Comparison of ENCODE assay signal across 1 cellular context in genomic region chr17:4947411-4948165, GRCh38.
TF ChIP-seq lines count a peak whose summit lies in the region.

No MANE protein-coding gene starts in this region.

TF ChIP-seq in HepG2, 621 proteins besides CTCF, POLR2A, EP300 and RAD21 (continues in another document):
- TF ChIP-seq HIVEP1 (CRISPR knock-in tag; IDR thresholded peaks at IDR 0.05): no peak
- no peak; the same call in 1 of the 2 replicates for TF ChIP-seq HDAC2 (CRISPR knock-in tag; IDR thresholded peaks at IDR 0.05)
- TF ChIP-seq CHCHD3 (CRISPR knock-in tag; IDR thresholded peaks at IDR 0.05): peak; percentile 90; the same call in 1 of the 2 replicates
- TF ChIP-seq ZBTB25 (CRISPR knock-in tag; IDR thresholded peaks at IDR 0.05): no peak
- no peak for TF ChIP-seq MAZ (IDR thresholded peaks at IDR 0.05; ENCODE audit: borderline replicate concordance, low read depth, low read length)
- TF ChIP-seq MAZ (CRISPR knock-in tag; IDR thresholded peaks at IDR 0.05; ENCODE audit: low read depth): peak; percentile 74
- no peak for TF ChIP-seq FOSL2 (CRISPR knock-in tag; IDR thresholded peaks at IDR 0.05)
- peak; percentile 72; the same call in 1 of the 2 replicates for TF ChIP-seq MXD1 (CRISPR knock-in tag; IDR thresholded peaks at IDR 0.05)
- TF ChIP-seq ZZZ3 (CRISPR knock-in tag; IDR thresholded peaks at IDR 0.05; ENCODE audit: borderline replicate concordance): 0 out of 2 replicates have a peak, but pooled peaks have one; percentile 16
- TF ChIP-seq ZNF878 (CRISPR knock-in tag; IDR thresholded peaks at IDR 0.05): no peak
- no peak for TF ChIP-seq IKZF5 (CRISPR knock-in tag; IDR thresholded peaks at IDR 0.05)
- TF ChIP-seq NFYB (CRISPR knock-in tag; IDR thresholded peaks at IDR 0.05): 0 out of 2 replicates have a peak, but pooled peaks have one; percentile 25
- TF ChIP-seq ZNF576 (CRISPR knock-in tag; IDR thresholded peaks at IDR 0.05): no peak
- TF ChIP-seq NFRKB (IDR thresholded peaks at IDR 0.05): no peak
- TF ChIP-seq DMAP1 (CRISPR knock-in tag; IDR thresholded peaks at IDR 0.05): 0 out of 2 replicates have a peak, but pooled peaks have one; percentile 35
- TF ChIP-seq KLF16 (CRISPR knock-in tag; IDR thresholded peaks at IDR 0.05): peak in 1 of 2 experiments; percentile 71; a peak in 2 of 4 replicates
- 0 out of 2 replicates have a peak, but pooled peaks have one; percentile 72 for TF ChIP-seq ZNF225 (CRISPR knock-in tag; IDR thresholded peaks at IDR 0.05)
- TF ChIP-seq ZNF224 (CRISPR knock-in tag; IDR thresholded peaks at IDR 0.05): 0 out of 2 replicates have a peak, but pooled peaks have one; percentile 20
- no peak for TF ChIP-seq FOXK2 (IDR thresholded peaks at IDR 0.05)
- no peak for TF ChIP-seq SIX4 (CRISPR knock-in tag; IDR thresholded peaks at IDR 0.05)
- TF ChIP-seq ZNF407 (CRISPR knock-in tag; IDR thresholded peaks at IDR 0.05; ENCODE audit: not compliant biosample characterization): peak; percentile 68
- TF ChIP-seq ZNF44 (CRISPR knock-in tag; IDR thresholded peaks at IDR 0.05): no peak
- TF ChIP-seq ZNF747 (CRISPR knock-in tag; IDR thresholded peaks at IDR 0.05; ENCODE audit: borderline replicate concordance): 0 out of 2 replicates have a peak, but pooled peaks have one; percentile 41
- TF ChIP-seq ELF1 (CRISPR knock-in tag; IDR thresholded peaks at IDR 0.05): peak; percentile 78
- TF ChIP-seq SRSF1 (optimal IDR thresholded peaks at IDR 0.05; ENCODE audit: low read depth, low read length): peak; percentile 39
- TF ChIP-seq PBX3 (CRISPR knock-in tag; IDR thresholded peaks at IDR 0.05; ENCODE audit: borderline replicate concordance): 0 out of 2 replicates have a peak, but pooled peaks have one; percentile 60
- TF ChIP-seq HOXA9 (CRISPR knock-in tag; IDR thresholded peaks at IDR 0.05; ENCODE audit: borderline replicate concordance): no peak
- TF ChIP-seq MTF2 (CRISPR knock-in tag; IDR thresholded peaks at IDR 0.05; ENCODE audit: borderline replicate concordance): no peak
- no peak for TF ChIP-seq DDIT3 (CRISPR knock-in tag; IDR thresholded peaks at IDR 0.05)
- 0 out of 2 replicates have a peak, but pooled peaks have one; percentile 9 for TF ChIP-seq ZNF143 (CRISPR knock-in tag; IDR thresholded peaks at IDR 0.05)
- TF ChIP-seq CREBL2 (CRISPR knock-in tag; IDR thresholded peaks at IDR 0.05; ENCODE audit: borderline replicate concordance): 0 out of 2 replicates have a peak, but pooled peaks have one; percentile 17
- TF ChIP-seq MAF1 (CRISPR knock-in tag; IDR thresholded peaks at IDR 0.05; ENCODE audit: borderline replicate concordance): no peak
- TF ChIP-seq TCF7 (IDR thresholded peaks at IDR 0.05; ENCODE audit: low read depth): no peak
- 0 out of 2 replicates have a peak, but pooled peaks have one; percentile 0 for TF ChIP-seq HDAC1 (CRISPR knock-in tag; IDR thresholded peaks at IDR 0.05)
- no peak for TF ChIP-seq ARID3A (IDR thresholded peaks at IDR 0.05; ENCODE audit: low read depth, low read length)
- no peak for TF ChIP-seq POLR2AphosphoS2 (IDR thresholded peaks at IDR 0.05; ENCODE audit: low read depth, low read length)
- peak; percentile 92 for TF ChIP-seq ZNF777 (CRISPR knock-in tag; IDR thresholded peaks at IDR 0.05)
- TF ChIP-seq THAP7 (CRISPR knock-in tag; IDR thresholded peaks at IDR 0.05): no peak; the same call in 1 of the 2 replicates
- TF ChIP-seq MYC (CRISPR knock-in tag; IDR thresholded peaks at IDR 0.05; ENCODE audit: borderline replicate concordance): peak; percentile 66; the same call in 1 of the 2 replicates
- TF ChIP-seq ZNF737 (CRISPR knock-in tag; IDR thresholded peaks at IDR 0.05; ENCODE audit: borderline replicate concordance): no peak
- TF ChIP-seq CREB1 (IDR thresholded peaks at IDR 0.05): no peak
- TF ChIP-seq CREB1 (CRISPR knock-in tag; IDR thresholded peaks at IDR 0.05): no peak
- TF ChIP-seq TP53 (CRISPR knock-in tag; conservative IDR thresholded peaks at IDR 0.05): no peak
- TF ChIP-seq ATF7-NPFF (CRISPR knock-in tag; IDR thresholded peaks at IDR 0.05; ENCODE audit: low read depth): peak; percentile 22; the same call in 1 of the 2 replicates
- TF ChIP-seq ZNF800 (CRISPR knock-in tag; IDR thresholded peaks at IDR 0.05): 0 out of 2 replicates have a peak, but pooled peaks have one; percentile 31
- no peak for TF ChIP-seq MIXL1 (CRISPR knock-in tag; IDR thresholded peaks at IDR 0.05)
- TF ChIP-seq DBP (CRISPR knock-in tag; IDR thresholded peaks at IDR 0.05; ENCODE audit: not compliant biosample characterization): no peak
- TF ChIP-seq U2AF1 (optimal IDR thresholded peaks at IDR 0.05; ENCODE audit: low read depth, low read length): no peak
